In the genomic region with DNA sequence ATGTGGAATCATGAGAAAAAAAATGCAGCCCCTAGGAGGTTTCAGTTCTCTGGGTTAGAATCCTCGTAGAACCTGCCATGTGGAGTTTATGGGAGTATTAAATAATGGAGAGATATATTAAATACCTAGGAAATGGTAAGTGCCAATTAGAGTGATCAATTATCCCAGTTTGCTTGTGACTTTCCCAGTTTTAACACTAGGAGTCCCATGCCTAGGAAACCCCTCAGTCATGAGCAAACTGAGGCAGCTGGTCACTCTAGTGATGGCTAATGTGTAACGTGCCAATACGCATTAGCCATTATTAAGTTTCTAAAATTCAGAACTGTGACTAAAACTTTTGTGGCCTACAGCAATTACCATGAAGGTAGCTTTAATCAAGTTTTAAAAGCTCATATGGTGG, we compare ENCODE assay signal across 7 cellular contexts.
"Had no signal": no experiment of that assay in that cellular context is flagged by ENCODE, and none has a peak within 500 bp of the region (broad histone marks: within the 10 kb centered on the region; RNA-seq: fewer than 3 reads in every experiment).

No MANE protein-coding gene starts in this region.

- H3K27ac ChIP-seq: GM23248 had no signal

- H3K4me1 ChIP-seq: HAP-1 had no signal

- DNase-seq: GM23248, HFFc6, IMR-90, KG1 had no signal

- H3K36me3 ChIP-seq: HAP-1 had no signal

- H2AFZ ChIP-seq: GM23248 had no signal

- H3K4me3 ChIP-seq: GM23248, HAP-1, K562 had no signal

- H3K27ac Mint-ChIP-seq: HFFc6 had no signal

- H3K9me3 ChIP-seq: HAP-1 had no signal

- H3K4me3 Mint-ChIP-seq: HFFc6 had no signal

- H3K9ac ChIP-seq: GM23248 had no signal

- ATAC-seq: HCT116, K562 had no signal
